9 cellular contexts compared by ENCODE assay signal in genomic region chr1:43835141-43836021, GRCh38.
DNase-seq lines count a peak whose midpoint lies in the region; ATAC-seq and TF ChIP-seq lines count a peak whose summit lies in the region.
"Had no signal": no experiment of that assay in that cellular context is flagged by ENCODE, and none has a peak within 500 bp of the region (broad histone marks: within the 10 kb centered on the region; RNA-seq: fewer than 3 reads in every experiment).

No MANE protein-coding gene starts in this region.

- H3K36me3 Mint-ChIP-seq in activated T-cell treated with anti-CD3 and anti-CD28 coated beads, Interleukin-2, amount 50 U/mL, for 24 hours (ENCODE audit: low read depth): peaks cover 25% of the 10 kb centered on the region

- no peak overlapping the region for H2AFZ ChIP-seq in fibroblast of lung (ENCODE audit: low read length)

- ATAC-seq in HG03432 (IDR thresholded peaks at IDR 0.05; ENCODE audit: unreplicated experiment): no peak

- no peaks in the 10 kb centered on the region for H3K79me2 ChIP-seq in fibroblast of lung (ENCODE audit: control insufficient read depth, insufficient read depth, low read length)
- H3K79me2 ChIP-seq in mesendoderm (ENCODE audit: control insufficient read depth, insufficient read depth, low read length): no peaks in the 10 kb centered on the region

- H3K79me1 ChIP-seq in mesendoderm (ENCODE audit: low read length): no peaks in the 10 kb centered on the region

- H3K18ac ChIP-seq in mesendoderm (ENCODE audit: low read length): no peak overlapping the region

- peaks cover 62% of the 10 kb centered on the region for H3K4me1 Mint-ChIP-seq in activated T-cell treated with anti-CD3 and anti-CD28 coated beads, Interleukin-2, amount 50 U/mL, for 24 hours (ENCODE audit: low read depth)

- no peak overlapping the region for H2BK120ac ChIP-seq in mesendoderm (ENCODE audit: low read depth, low read length)

- whole genome bisulfite sequencing in mesendoderm (ENCODE audit: extremely low coverage, insufficient coverage, low lambda C conversion rate): no CpG with 5 or more reads among the region's 10 CpGs

- no peaks in the 10 kb centered on the region for H3K27me3 ChIP-seq in fibroblast of lung (ENCODE audit: control insufficient read depth, insufficient read depth, low read length)
- no peaks in the 10 kb centered on the region for H3K27me3 ChIP-seq in mesendoderm (ENCODE audit: insufficient read depth, low read length, poor library complexity)

- no peak overlapping the region for H2BK15ac ChIP-seq in mesendoderm (replicated peaks; ENCODE audit: low read depth)

- H3K9me3 Mint-ChIP-seq in activated T-cell treated with anti-CD3 and anti-CD28 coated beads, Interleukin-2, amount 50 U/mL, for 24 hours: no peaks in the 10 kb centered on the region

- H3K4me2 ChIP-seq in fibroblast of lung (ENCODE audit: extremely low read depth, insufficient read depth, low read length) (peak overlapping the region; percentile 36), mesendoderm (ENCODE audit: low read length) (no peak overlapping the region)

- no peak for TF ChIP-seq CTCF in fibroblast of lung (conservative IDR thresholded peaks at IDR 0.05 in 1 of 2, IDR thresholded peaks at IDR 0.05 in 1 of 2; ENCODE audit: low read depth in 1 of 2, low read length in 2 of 2)

- H4K8ac ChIP-seq in mesendoderm (ENCODE audit: low read depth, low read length): no peak overlapping the region

- H4K5ac ChIP-seq in mesendoderm (ENCODE audit: low read length): no peak overlapping the region

- H4K20me1 ChIP-seq in fibroblast of lung (ENCODE audit: control insufficient read depth, extremely low read depth, insufficient read depth, low read length): no peaks in the 10 kb centered on the region

- H2BK5ac ChIP-seq in mesendoderm (ENCODE audit: low read length): no peak overlapping the region

- no peak overlapping the region for H3K23ac ChIP-seq in mesendoderm (ENCODE audit: low read length)

- peak overlapping the region; percentile 15 for H3K27ac ChIP-seq in fibroblast of lung (ENCODE audit: insufficient read depth, low read length)
- peak overlapping the region in 17 of 21 experiments; percentile 1 to 80 (median 52) for H3K27ac ChIP-seq in skin epidermis
- H3K27ac ChIP-seq in mesendoderm (ENCODE audit: low read depth, low read length): no peak overlapping the region
- H3K27ac ChIP-seq: C4-2B had no signal

- in situ Hi-C loops in SK-MEL-5 (cut with HindIII; ENCODE audit: low pct_unique_long_range_greater_than_20kb, low sequenced_read_pairs): no loop called here

- H3K4me3 Mint-ChIP-seq in activated T-cell treated with anti-CD3 and anti-CD28 coated beads, Interleukin-2, amount 50 U/mL, for 24 hours: no peak overlapping the region

- H3K9ac ChIP-seq in fibroblast of lung (ENCODE audit: insufficient read depth, low read length) (no peak overlapping the region), mesendoderm (ENCODE audit: low read length) (no peak overlapping the region)

- H3K4ac ChIP-seq in mesendoderm (ENCODE audit: low read depth, low read length): no peak overlapping the region

- H3K4me1 ChIP-seq in fibroblast of lung (ENCODE audit: control insufficient read depth, extremely low read depth, insufficient read depth, low read length) (peaks cover 25% of the 10 kb centered on the region), mesendoderm (ENCODE audit: control insufficient read depth, low read depth, low read length) (no peaks in the 10 kb centered on the region)

- peak overlapping the region; percentile 61 for H3K27ac Mint-ChIP-seq in activated T-cell treated with anti-CD3 and anti-CD28 coated beads, Interleukin-2, amount 50 U/mL, for 24 hours

- no peak for DNase-seq in activated T-cell treated with anti-CD3 and anti-CD28 coated beads, Interleukin-2, amount 50 U/mL, for 24 hours
- DNase-seq in activated T-cell treated with anti-CD3 and anti-CD28 coated beads for 4 hours (no peak), SK-MEL-5 (ENCODE audit: low read depth, low spot score) (peak; percentile 84), fibroblast of lung (ENCODE audit: low read depth in 2 of 2) (peak; percentile 89 to 97), hypothalamus (lab: John Stamatoyannopoulos, UW) (no peak), mesendoderm (no peak)

- no peak overlapping the region for H2AK5ac ChIP-seq in mesendoderm (ENCODE audit: low read length)

- H3K36me3 ChIP-seq in fibroblast of lung (ENCODE audit: control insufficient read depth, insufficient read depth, low read length) (no peaks in the 10 kb centered on the region), mesendoderm (ENCODE audit: control insufficient read depth, insufficient read depth, low read length) (no peaks in the 10 kb centered on the region)

- H3K4me3 ChIP-seq in fibroblast of lung (replicated peaks in 1 of 4; ENCODE audit: control extremely low read depth in 1 of 4, insufficient read depth in 1 of 4, low read depth in 3 of 4, low read length in 4 of 4) (no peak overlapping the region), skin epidermis (no peak overlapping the region), mesendoderm (ENCODE audit: low read length) (no peak overlapping the region)

- no peaks in the 10 kb centered on the region for H3K9me3 ChIP-seq in fibroblast of lung (ENCODE audit: control insufficient read depth, insufficient read depth, low read depth, low read length)

- H3K56ac ChIP-seq in mesendoderm (ENCODE audit: low read length): no peak overlapping the region

- no peaks in the 10 kb centered on the region for H3K27me3 Mint-ChIP-seq in activated T-cell treated with anti-CD3 and anti-CD28 coated beads, Interleukin-2, amount 50 U/mL, for 24 hours

Comparison
In these comparisons a context has a peak if more than half of its experiments do, and no peak if none do; other contexts are left out.
1. DNase-seq: peak in SK-MEL-5 (single experiment) and fibroblast of lung (2 of 2); none in activated T-cell treated with anti-CD3 and anti-CD28 coated beads, Interleukin-2, amount 50 U/mL, for 24 hours (single experiment), activated T-cell treated with anti-CD3 and anti-CD28 coated beads for 4 hours (single experiment), hypothalamus (0 of 51) and mesendoderm (single experiment).